8 cellular contexts compared by ENCODE assay signal in the genomic region with DNA sequence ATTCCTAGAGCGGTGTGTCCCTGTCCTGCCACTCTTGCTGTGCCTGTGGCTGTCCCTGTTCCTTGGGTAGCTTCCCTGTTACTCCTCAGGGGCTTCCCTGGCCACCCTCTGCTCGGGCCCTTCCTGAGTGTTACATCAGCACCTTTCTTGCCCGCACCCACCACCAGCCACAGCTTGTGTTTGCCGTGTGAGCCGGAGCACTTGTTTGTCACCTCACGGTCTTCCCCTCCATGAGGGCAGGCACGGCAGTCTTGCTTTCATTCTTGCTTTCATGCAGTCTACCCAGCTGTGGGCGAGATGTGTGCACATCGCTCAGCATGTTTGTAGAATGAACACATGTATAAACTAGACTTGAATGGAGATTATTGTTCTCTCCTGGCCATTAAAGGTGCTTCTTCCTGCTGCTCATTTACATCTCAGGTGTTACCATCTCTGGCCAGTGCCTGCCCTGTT. TPM values are rescaled to one million over a fixed set of nuclear protein-coding genes. Genes with fewer than 3 reads are reported as not detected.
DNase-seq lines count a peak whose midpoint lies in the region; ATAC-seq, FAIRE-seq and TF ChIP-seq lines count a peak whose summit lies in the region.

No MANE protein-coding gene starts in this region.

- FAIRE-seq in H54 (lab: Jason Lieb, UNC) = peak; percentile 43

- peaks cover 7% of the 10 kb centered on the region for H3K36me3 Mint-ChIP-seq in progenitor cell of endocrine pancreas (ENCODE audit: insufficient read depth)

- no peaks in the 10 kb centered on the region for H3K27me3 Mint-ChIP-seq in progenitor cell of endocrine pancreas

- peak; percentile 76 for ATAC-seq in GM18502 (IDR thresholded peaks at IDR 0.05; ENCODE audit: poor library complexity, unreplicated experiment)
- no peak for ATAC-seq in SK-N-SH treated with all-trans-retinoic acid at 6 μM for 48 hours

- DNase-seq in H54 (ENCODE audit: insufficient read length, low spot score) (no peak), NCI-H510A (lab: John Stamatoyannopoulos, UW) (peak; percentile 28), progenitor cell of endocrine pancreas (ENCODE audit: low spot score, unreplicated experiment) (no peak), putamen (ENCODE audit: low spot score) (no peak), dermis blood vessel endothelial cell (no peak)
- DNase-seq in activated effector memory CD4-positive, alpha-beta T cell treated with Interleukin-2 at 50 U/mL for 16 hours = peak; percentile 44

- TF ChIP-seq POLR2A in H54 (IDR thresholded peaks at IDR 0.05; ENCODE audit: low read depth, low read length) = no peak

- H3K4me1 Mint-ChIP-seq in progenitor cell of endocrine pancreas (ENCODE audit: low read depth) = peaks cover 38% of the 10 kb centered on the region

- H3K27ac Mint-ChIP-seq in progenitor cell of endocrine pancreas = peak overlapping the region; percentile 92

- H3K9me3 Mint-ChIP-seq in progenitor cell of endocrine pancreas (ENCODE audit: low read depth) = peaks cover 2% of the 10 kb centered on the region

- no peak for TF ChIP-seq CTCF in progenitor cell of endocrine pancreas (IDR thresholded peaks at IDR 0.05; ENCODE audit: unreplicated experiment)

- peak overlapping the region; percentile 25 for H3K4me3 Mint-ChIP-seq in progenitor cell of endocrine pancreas (ENCODE audit: low read depth)

TF ChIP-seq in SK-N-SH treated with all-trans-retinoic acid at 6 μM for 48 hours, 23 proteins besides CTCF, POLR2A, EP300 and RAD21:
- TF ChIP-seq, protein P1, sequence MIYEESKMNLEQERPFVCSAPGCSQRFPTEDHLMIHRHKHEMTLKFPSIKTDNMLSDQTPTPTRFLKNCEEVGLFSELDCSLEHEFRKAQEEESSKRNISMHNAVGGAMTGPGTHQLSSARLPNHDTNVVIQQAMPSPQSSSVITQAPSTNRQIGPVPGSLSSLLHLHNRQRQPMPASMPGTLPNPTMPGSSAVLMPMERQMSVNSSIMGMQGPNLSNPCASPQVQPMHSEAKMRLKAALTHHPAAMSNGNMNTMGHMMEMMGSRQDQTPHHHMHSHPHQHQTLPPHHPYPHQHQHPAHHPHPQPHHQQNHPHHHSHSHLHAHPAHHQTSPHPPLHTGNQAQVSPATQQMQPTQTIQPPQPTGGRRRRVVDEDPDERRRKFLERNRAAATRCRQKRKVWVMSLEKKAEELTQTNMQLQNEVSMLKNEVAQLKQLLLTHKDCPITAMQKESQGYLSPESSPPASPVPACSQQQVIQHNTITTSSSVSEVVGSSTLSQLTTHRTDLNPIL (CRISPR knock-in tag; IDR thresholded peaks at IDR 0.05; ENCODE audit: low read depth) = no peak
- TF ChIP-seq SNAI2 (CRISPR knock-in tag; IDR thresholded peaks at IDR 0.05) = no peak
- no peak for TF ChIP-seq CSDC2 (CRISPR knock-in tag; IDR thresholded peaks at IDR 0.05)
- no peak for TF ChIP-seq ZNF8 (CRISPR knock-in tag; IDR thresholded peaks at IDR 0.05)
- TF ChIP-seq ZNF70 (CRISPR knock-in tag; IDR thresholded peaks at IDR 0.05) = no peak
- TF ChIP-seq ZFP30 (CRISPR knock-in tag; IDR thresholded peaks at IDR 0.05) = no peak
- TF ChIP-seq, protein P2, sequence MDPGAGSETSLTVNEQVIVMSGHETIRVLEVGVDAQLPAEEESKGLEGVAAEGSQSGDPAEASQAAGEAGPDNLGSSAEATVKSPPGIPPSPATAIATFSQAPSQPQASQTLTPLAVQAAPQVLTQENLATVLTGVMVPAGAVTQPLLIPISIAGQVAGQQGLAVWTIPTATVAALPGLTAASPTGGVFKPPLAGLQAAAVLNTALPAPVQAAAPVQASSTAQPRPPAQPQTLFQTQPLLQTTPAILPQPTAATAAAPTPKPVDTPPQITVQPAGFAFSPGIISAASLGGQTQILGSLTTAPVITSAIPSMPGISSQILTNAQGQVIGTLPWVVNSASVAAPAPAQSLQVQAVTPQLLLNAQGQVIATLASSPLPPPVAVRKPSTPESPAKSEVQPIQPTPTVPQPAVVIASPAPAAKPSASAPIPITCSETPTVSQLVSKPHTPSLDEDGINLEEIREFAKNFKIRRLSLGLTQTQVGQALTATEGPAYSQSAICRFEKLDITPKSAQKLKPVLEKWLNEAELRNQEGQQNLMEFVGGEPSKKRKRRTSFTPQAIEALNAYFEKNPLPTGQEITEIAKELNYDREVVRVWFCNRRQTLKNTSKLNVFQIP (CRISPR knock-in tag; IDR thresholded peaks at IDR 0.05; ENCODE audit: borderline replicate concordance, low read depth) = no peak
- no peak for TF ChIP-seq BACH2 (CRISPR knock-in tag; IDR thresholded peaks at IDR 0.05; ENCODE audit: borderline replicate concordance)
- no peak for TF ChIP-seq OSR1 (CRISPR knock-in tag; IDR thresholded peaks at IDR 0.05)
- no peak for TF ChIP-seq ESRRG (CRISPR knock-in tag; IDR thresholded peaks at IDR 0.05)
TF ChIP-seq in SK-N-SH treated with all-trans-retinoic acid at 6 μM for 48 hours: peak in this region for 0.

RNA-seq across cellular contexts. Expression of gene TRAF3, which starts 42.0 kb away (rescaled TPM):
- total RNA-seq in progenitor cell of endocrine pancreas = 26.3 and 26.6 TPM in 2 replicates
- total RNA-seq in dermis blood vessel endothelial cell = 27.6 and 30.3 TPM in 2 replicates

Comparison
In these comparisons a context has a peak if more than half of its experiments do, and no peak if none do; other contexts are left out.
1. DNase-seq: peak in NCI-H510A (single experiment) and activated effector memory CD4-positive, alpha-beta T cell treated with Interleukin-2 at 50 U/mL for 16 hours (single experiment); none in H54 (single experiment), progenitor cell of endocrine pancreas (single experiment), putamen (single experiment) and dermis blood vessel endothelial cell (single experiment).